13 cellular contexts compared by ENCODE assay signal in the genomic region with DNA sequence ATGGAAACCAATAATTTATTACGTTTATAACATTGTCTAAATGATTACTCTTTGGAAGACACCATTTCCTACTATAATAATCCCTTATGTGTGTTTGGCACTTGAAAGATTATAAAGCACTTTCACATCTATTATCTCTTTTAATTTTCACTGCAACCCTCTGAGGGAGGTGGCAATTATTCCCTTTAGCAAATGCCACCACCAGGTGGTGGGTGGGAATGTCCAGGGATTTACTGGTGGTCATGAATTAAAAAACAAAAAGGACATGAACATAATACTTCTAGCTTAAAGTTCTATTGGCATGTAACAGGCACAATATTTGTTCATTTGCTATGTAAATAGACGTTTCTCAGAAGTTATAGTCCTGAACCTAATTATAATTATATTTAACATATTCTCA. TPM values are rescaled to one million over a fixed set of nuclear protein-coding genes. Genes with fewer than 3 reads are reported as not detected.
A peak's percentile ranks its signal among the peaks of the same experiment; 100 is the strongest.
DNase-seq lines count a peak whose midpoint lies in the region; ATAC-seq and TF ChIP-seq lines count a peak whose summit lies in the region.
"Had no signal": no experiment of that assay in that cellular context is flagged by ENCODE, and none has a peak within 500 bp of the region (broad histone marks: within the 10 kb centered on the region; RNA-seq: fewer than 3 reads in every experiment).

No MANE protein-coding gene starts in this region.

- DNase-seq in DND-41, result no peak
- DNase-seq in brain microvascular endothelial cell, result no peak
- DNase-seq in natural killer cell treated with Interleukin-12 subunit alpha and Interleukin-12 subunit beta and Interleukin-15 and Interleukin-18, amount 100 ng/mL, for 72 hours (ENCODE audit: low spot score), result no peak
- DNase-seq in GM03348 (ENCODE audit: low spot score), result no peak
- DNase-seq in AG08396 (ENCODE audit: low spot score), result no peak
- no peak for DNase-seq in posterior vena cava (ENCODE audit: low spot score)
- DNase-seq in effector memory CD4-positive, alpha-beta T cell, result no peak
- DNase-seq: activated gamma-delta T cell treated with Interleukin-2 at 50 U/mL for 16 hours, Caco-2, cerebellar nuclear complex, NCI-H2029 had no signal

- no peaks in the 10 kb centered on the region for H3K9me3 ChIP-seq in DND-41 (ENCODE audit: insufficient read depth, low read length, severe bottlenecking)
- H3K9me3 ChIP-seq in Loucy (ENCODE audit: insufficient read depth, low read depth, low read length), result peaks cover 3% of the 10 kb centered on the region; the same call in 1 of the 2 replicates
- H3K9me3 ChIP-seq in effector memory CD4-positive, alpha-beta T cell (ENCODE audit: control insufficient read depth, low read length), result no peaks in the 10 kb centered on the region

- H3K27me3 ChIP-seq in DND-41 (ENCODE audit: insufficient read depth, low read length, poor library complexity), result no peaks in the 10 kb centered on the region
- H3K27me3 ChIP-seq in Loucy (ENCODE audit: insufficient read depth, low read length, poor library complexity, severe bottlenecking), result no peaks in the 10 kb centered on the region
- no peaks in the 10 kb centered on the region for H3K27me3 ChIP-seq in brain microvascular endothelial cell (replicated peaks)
- peaks cover 31% of the 10 kb centered on the region for H3K27me3 ChIP-seq in effector memory CD4-positive, alpha-beta T cell (replicated peaks; ENCODE audit: control insufficient read depth, insufficient read depth, low read length, poor library complexity, severe bottlenecking)

- intact Hi-C loops in posterior vena cava (cut with DNase I), result loop anchor here in 1 of 2 donors (10.0 kb wide), 1 partner anchor 176 kb away; no protein-coding TSS in a partner anchor

- in situ Hi-C loops in brain microvascular endothelial cell (cut with HindIII; ENCODE audit: low pct_ligation_motif_present, low sequenced_read_pairs), result no loop called here

- H3K4me3 ChIP-seq in DND-41 (ENCODE audit: low read depth in 1 of 2, low read length in 2 of 2) (no peak overlapping the region), Loucy (ENCODE audit: low read length, poor library complexity, severe bottlenecking) (no peak overlapping the region), brain microvascular endothelial cell (ENCODE audit: low read depth, low read length) (no peak overlapping the region)
- no peak overlapping the region for H3K4me3 ChIP-seq in effector memory CD4-positive, alpha-beta T cell (ENCODE audit: insufficient read depth, low read depth, low read length, poor library complexity, severe bottlenecking)

- H3K79me2 ChIP-seq in DND-41 (ENCODE audit: insufficient read depth, low read length) (no peaks in the 10 kb centered on the region), Loucy (ENCODE audit: insufficient read depth, low read length) (no peaks in the 10 kb centered on the region)

- H3K9me2 ChIP-seq in Loucy (replicated peaks; ENCODE audit: low read depth, low read length), result no peaks in the 10 kb centered on the region

- H3K36me3 Mint-ChIP-seq in natural killer cell treated with Interleukin-12 subunit alpha and Interleukin-12 subunit beta and Interleukin-15 and Interleukin-18, amount 100 ng/mL, for 72 hours, result peaks cover 12% of the 10 kb centered on the region

- H3K27me3 Mint-ChIP-seq in natural killer cell treated with Interleukin-12 subunit alpha and Interleukin-12 subunit beta and Interleukin-15 and Interleukin-18, amount 100 ng/mL, for 72 hours, result peaks cover 21 to 27% of the 10 kb centered on the region in 2 donors

- H3K9ac ChIP-seq in DND-41 (ENCODE audit: low read depth, low read length) (no peak overlapping the region), Loucy (ENCODE audit: low read depth, low read length, poor library complexity, severe bottlenecking) (no peak overlapping the region)

- ATAC-seq in DND-41 (ENCODE audit: insufficient read depth, low read depth), result no peak
- no peak for ATAC-seq in natural killer cell treated with Interleukin-12 subunit alpha and Interleukin-12 subunit beta and Interleukin-15 and Interleukin-18, amount 100 ng/mL, for 72 hours

- no peaks in the 10 kb centered on the region for H3K9me3 Mint-ChIP-seq in natural killer cell treated with Interleukin-12 subunit alpha and Interleukin-12 subunit beta and Interleukin-15 and Interleukin-18, amount 100 ng/mL, for 72 hours

- peak; percentile 23 for TF ChIP-seq CTCF in DND-41 (IDR thresholded peaks at IDR 0.05; ENCODE audit: borderline replicate concordance, extremely low read depth, low read length, poor library complexity, severe bottlenecking)
- peak; percentile 46 for TF ChIP-seq CTCF in Loucy (conservative IDR thresholded peaks at IDR 0.05; ENCODE audit: low read length)
- TF ChIP-seq CTCF in brain microvascular endothelial cell (IDR thresholded peaks at IDR 0.05; ENCODE audit: low read depth, low read length, missing control alignments), result peak; percentile 32

- H3K4me1 ChIP-seq in DND-41 (ENCODE audit: insufficient read depth, low read length) (no peaks in the 10 kb centered on the region), Loucy (ENCODE audit: insufficient read depth, low read length, poor library complexity, severe bottlenecking) (no peaks in the 10 kb centered on the region)
- peaks cover 12% of the 10 kb centered on the region for H3K4me1 ChIP-seq in effector memory CD4-positive, alpha-beta T cell (ENCODE audit: control insufficient read depth, insufficient read depth, low read length, poor library complexity, severe bottlenecking)

- H3K36me3 ChIP-seq in DND-41 (ENCODE audit: insufficient read depth, low read length) (no peaks in the 10 kb centered on the region), Loucy (ENCODE audit: insufficient read depth, low read length) (no peaks in the 10 kb centered on the region), brain microvascular endothelial cell (replicated peaks) (no peaks in the 10 kb centered on the region)
- no peaks in the 10 kb centered on the region for H3K36me3 ChIP-seq in effector memory CD4-positive, alpha-beta T cell (ENCODE audit: control insufficient read depth, insufficient read depth, low read length)

- peak overlapping the region; percentile 10 for H3K4me3 Mint-ChIP-seq in natural killer cell treated with Interleukin-12 subunit alpha and Interleukin-12 subunit beta and Interleukin-15 and Interleukin-18, amount 100 ng/mL, for 72 hours
- H3K4me3 Mint-ChIP-seq: T-helper 1 cell treated with Interleukin-12 subunit alpha and Interleukin-12 subunit beta and Interleukin-4 antibody, amounts not matched to agents 30 μg/mL and 1 μg/mL, for 36 hours had no signal

- no peaks in the 10 kb centered on the region for H4K20me1 ChIP-seq in DND-41 (ENCODE audit: insufficient read depth, low read length)
- H4K20me1 ChIP-seq in Loucy (ENCODE audit: insufficient read depth, low read length, poor library complexity, severe bottlenecking), result no peaks in the 10 kb centered on the region

- H3K4me1 Mint-ChIP-seq in natural killer cell treated with Interleukin-12 subunit alpha and Interleukin-12 subunit beta and Interleukin-15 and Interleukin-18, amount 100 ng/mL, for 72 hours (ENCODE audit: low read depth in 2 of 2), result peaks cover 15 to 16% of the 10 kb centered on the region in 2 donors

- H3F3A ChIP-seq in Loucy (ENCODE audit: low read depth), result no peaks in the 10 kb centered on the region

- H2AFZ ChIP-seq in DND-41 (ENCODE audit: low read depth, low read length) (no peak overlapping the region), Loucy (ENCODE audit: low read length) (no peak overlapping the region)

- no peak overlapping the region for H3K27ac Mint-ChIP-seq in natural killer cell treated with Interleukin-12 subunit alpha and Interleukin-12 subunit beta and Interleukin-15 and Interleukin-18, amount 100 ng/mL, for 72 hours
- H3K27ac Mint-ChIP-seq: T-helper 1 cell treated with Interleukin-12 subunit alpha and Interleukin-12 subunit beta and Interleukin-4 antibody, amounts not matched to agents 30 μg/mL and 1 μg/mL, for 36 hours had no signal

- H3K4me2 ChIP-seq in DND-41 (ENCODE audit: insufficient read depth, low read length) (no peak overlapping the region), Loucy (ENCODE audit: low read depth, low read length, poor library complexity, severe bottlenecking) (no peak overlapping the region)

- H3K27ac ChIP-seq in DND-41 (ENCODE audit: low read length) (no peak overlapping the region), brain microvascular endothelial cell (no peak overlapping the region)
- H3K27ac ChIP-seq in effector memory CD4-positive, alpha-beta T cell (ENCODE audit: insufficient read depth, low read length, poor library complexity, severe bottlenecking), result no peak overlapping the region

RNA-seq across cellular contexts. Expression of gene MGARP, which starts 1.2 kb away (rescaled TPM):
- under 1 TPM in 1 of 2 donors, not detected in 1; 0.21 TPM for total RNA-seq in natural killer cell treated with Interleukin-12 subunit alpha and Interleukin-12 subunit beta and Interleukin-15 and Interleukin-18, amount 100 ng/mL, for 72 hours
- 1 to 10 TPM; 2.1 to 4.2 TPM for total RNA-seq in posterior vena cava

RNA-seq across cellular contexts. Expression of gene NAA15, which starts 20.1 kb away (rescaled TPM):
- 100 to 1,000 TPM in 1 of 2 donors, 10 to 100 TPM in 1; 71.5 to 100 TPM for total RNA-seq in natural killer cell treated with Interleukin-12 subunit alpha and Interleukin-12 subunit beta and Interleukin-15 and Interleukin-18, amount 100 ng/mL, for 72 hours
- 10 to 100 TPM; 36.0 to 57.0 TPM for total RNA-seq in posterior vena cava

RNA-seq across cellular contexts. Expression of gene NDUFC1, which starts 21.1 kb away (rescaled TPM):
- total RNA-seq in natural killer cell treated with Interleukin-12 subunit alpha and Interleukin-12 subunit beta and Interleukin-15 and Interleukin-18, amount 100 ng/mL, for 72 hours, result 10 to 100 TPM; 35.7 to 43.0 TPM
- 10 to 100 TPM; 42.8 to 49.0 TPM for total RNA-seq in posterior vena cava
